ENCODE assay signal across 7 cellular contexts in genomic region chr7:36106972-36107908, GRCh38. TPM values are rescaled to one million over a fixed set of nuclear protein-coding genes. Genes with fewer than 3 reads are reported as not detected.
DNase-seq lines count a peak whose midpoint lies in the region; ATAC-seq, FAIRE-seq and TF ChIP-seq lines count a peak whose summit lies in the region.
"Not testable (repeated sequence)": the region's sequence is repeated elsewhere in the genome, so short reads cannot be mapped to it uniquely, and the experiment has no call there.

No MANE protein-coding gene starts in this region.

- H3K4ac ChIP-seq in H1 (replicated peaks; ENCODE audit: insufficient read length, low read depth, low read length), result not testable (repeated sequence)

- not testable (repeated sequence) for TF ChIP-seq CTCF in PC-9 (conservative IDR thresholded peaks at IDR 0.05); GM12878 (IDR thresholded peaks at IDR 0.05 in 2 of 3, conservative IDR thresholded peaks at IDR 0.05 in 1 of 3; ENCODE audit: control insufficient read depth in 2 of 3, extremely low read depth in 1 of 3, insufficient read depth in 1 of 3, low read depth in 3 of 3, low read length in 3 of 3); H1 (IDR thresholded peaks at IDR 0.05; ENCODE audit: control extremely low read depth in 1 of 3, insufficient read depth in 1 of 3, low read depth in 1 of 3, low read length in 3 of 3); heart left ventricle (IDR thresholded peaks at IDR 0.05); liver (IDR thresholded peaks at IDR 0.05; ENCODE audit: low read depth, low read length, missing input control)

- H2BK20ac ChIP-seq in H1 (ENCODE audit: low read length), result not testable (repeated sequence)

- RAD21 ChIA-PET in GM12878 (lab: Charles Lee; ENCODE audit: unreplicated experiment), result not testable (repeated sequence)

- not testable (repeated sequence) for H2AFZ ChIP-seq in PC-9; GM12878 (ENCODE audit: control insufficient read depth, low read depth, low read length); H1 (ENCODE audit: low read length)

- not testable (repeated sequence) for H3K23me2 ChIP-seq in H1 (ENCODE audit: low read depth, low read length)

- H3K9me3 ChIP-seq in PC-9 (ENCODE audit: insufficient read depth, low read depth); GM12878 (replicated peaks; ENCODE audit: control insufficient read depth, insufficient read depth, low read length); H1 (ENCODE audit: insufficient read depth in 2 of 2, low read depth in 1 of 2, low read length in 1 of 2); heart left ventricle; right cardiac atrium (ENCODE audit: control insufficient read depth, low read length); liver (ENCODE audit: control insufficient read depth in 4 of 4, low read length in 3 of 4): not testable (repeated sequence)

- CTCF ChIA-PET in PC-9 (lab: Charles Lee); GM12878 (lab: Yijun Ruan, JAX): not testable (repeated sequence)
- CTCF ChIA-PET in H1 (lab: Charles Lee; ENCODE audit: partially characterized antibody), result interaction anchor here (0.6 to 3.0 kb wide), 3 partner anchors 86 to 1112 kb away, joined by 3 to 12 read pairs (median 3); no protein-coding TSS in a partner anchor

- POLR2A ChIA-PET in PC-9 (lab: Charles Lee; ENCODE audit: unreplicated experiment); GM12878 (lab: Charles Lee): not testable (repeated sequence)
- POLR2A ChIA-PET in H1 (lab: Charles Lee; ENCODE audit: partially characterized antibody), result interaction anchor here (1.1 kb wide), 1 partner anchor 127 kb away, joined by 3 read pairs; no protein-coding TSS in a partner anchor

- not testable (repeated sequence) for H3K4me3 ChIP-seq in PC-9; GM12878; H1 (ENCODE audit: extremely low read depth in 1 of 4, insufficient read depth in 2 of 4, low read depth in 3 of 4, low read length in 4 of 4); heart left ventricle; right cardiac atrium (ENCODE audit: low read length); liver (ENCODE audit: low read depth in 1 of 3, low read length in 3 of 3)

- intact Hi-C loops in PC-9 (cut with micrococcal nuclease; ENCODE audit: unreplicated experiment); GM12878 (cut with micrococcal nuclease; ENCODE audit: unreplicated experiment); heart left ventricle (cut with DNase I); right cardiac atrium (cut with DNase I): not testable (repeated sequence)

- not testable (repeated sequence) for H3K79me1 ChIP-seq in H1 (ENCODE audit: low read depth, low read length)

- FAIRE-seq in GM12892 (lab: Jason Lieb, UNC) (peak; percentile 17), GM12878 (lab: Jason Lieb, UNC) (peak; percentile 61), H1 (lab: Jason Lieb, UNC) (peak; percentile 52)

- H3K14ac ChIP-seq in H1 (ENCODE audit: insufficient read length), result not testable (repeated sequence)

- peak overlapping the region; percentile 21; the same call in 1 of the 2 replicates for H3K4me2 ChIP-seq in PC-9
- not testable (repeated sequence) for H3K4me2 ChIP-seq in GM12878 (ENCODE audit: control insufficient read depth, insufficient read depth); H1 (ENCODE audit: insufficient read depth in 1 of 2, low read depth in 2 of 2, low read length in 2 of 2)

- in situ Hi-C loops in GM12878 (cut with MboI), result not testable (repeated sequence)

- SMC1A ChIA-PET in GM12878 (lab: Charles Lee; ENCODE audit: uncharacterized antibody, unreplicated experiment), result not testable (repeated sequence)

- H3K18ac ChIP-seq in H1 (ENCODE audit: extremely low read depth, low read length), result not testable (repeated sequence)

- not testable (repeated sequence) for H3K56ac ChIP-seq in H1 (replicated peaks; ENCODE audit: insufficient read length, low read depth, low read length)

- TF ChIP-seq EP300 in GM12878 (IDR thresholded peaks at IDR 0.05; ENCODE audit: borderline replicate concordance in 1 of 2, control insufficient read depth in 1 of 2, low read depth in 2 of 2, low read length in 2 of 2); H1 (IDR thresholded peaks at IDR 0.05; ENCODE audit: borderline replicate concordance in 1 of 2, low read depth in 2 of 2, low read length in 2 of 2): not testable (repeated sequence)

- ATAC-seq in GM12878, result not testable (repeated sequence)
- ATAC-seq in heart left ventricle (peak; percentile 57 to 86 (median 74)), right cardiac atrium (peak; percentile 55 to 66)

- TF ChIP-seq RAD21 in GM12878 (IDR thresholded peaks at IDR 0.05; ENCODE audit: insufficient read depth, low read depth, low read length); H1 (IDR thresholded peaks at IDR 0.05 in 1 of 2, conservative IDR thresholded peaks at IDR 0.05 in 1 of 2; ENCODE audit: low read depth in 2 of 2, low read length in 2 of 2): not testable (repeated sequence)
- peak in 1 of 2 donors; percentile 24 for TF ChIP-seq RAD21 in liver (IDR thresholded peaks at IDR 0.05)

- H4K91ac ChIP-seq in H1 (replicated peaks; ENCODE audit: insufficient read length, low read length), result not testable (repeated sequence)

- TF ChIP-seq POLR2A in GM12892 (IDR thresholded peaks at IDR 0.05; ENCODE audit: low read depth, low read length); GM12878 (IDR thresholded peaks at IDR 0.05; ENCODE audit: low read depth, low read length); H1 (IDR thresholded peaks at IDR 0.05; ENCODE audit: control extremely low read depth in 1 of 2, low read depth in 2 of 2, low read length in 2 of 2); heart left ventricle (IDR thresholded peaks at IDR 0.05): not testable (repeated sequence)

- not testable (repeated sequence) for H4K5ac ChIP-seq in H1 (ENCODE audit: insufficient read length, low read depth, low read length)

- H3K27ac ChIP-seq in PC-9; GM12878 (ENCODE audit: control insufficient read depth, insufficient read depth); H1 (ENCODE audit: low read depth, low read length); heart left ventricle; right cardiac atrium (ENCODE audit: low read length): not testable (repeated sequence)
- H3K27ac ChIP-seq in liver (ENCODE audit: low read depth in 1 of 2, low read length in 2 of 2), result peak overlapping the region; percentile 9 to 29

- H2BK12ac ChIP-seq in H1 (ENCODE audit: low read depth, low read length), result not testable (repeated sequence)

- not testable (repeated sequence) for H4K8ac ChIP-seq in H1 (ENCODE audit: extremely low read depth, insufficient read depth, low read length)

- peaks cover 43% of the 10 kb centered on the region for H3K4me1 ChIP-seq in PC-9 (replicated peaks; ENCODE audit: insufficient read depth)
- H3K4me1 ChIP-seq in GM12878 (ENCODE audit: control insufficient read depth, insufficient read depth, low read length); H1 (replicated peaks in 1 of 4; ENCODE audit: control insufficient read depth in 3 of 4, insufficient read depth in 4 of 4, low read length in 3 of 4); heart left ventricle; right cardiac atrium (ENCODE audit: control insufficient read depth, insufficient read depth, low read length): not testable (repeated sequence)
- peaks cover 7 to 16% (median 11%) of the 10 kb centered on the region in 4 donors for H3K4me1 ChIP-seq in liver (ENCODE audit: control insufficient read depth in 4 of 4, insufficient read depth in 4 of 4, low read length in 3 of 4)

- not testable (repeated sequence) for H3K9ac ChIP-seq in GM12878 (ENCODE audit: control insufficient read depth, insufficient read depth, low read length); H1 (replicated peaks in 1 of 4; ENCODE audit: extremely low read depth in 1 of 4, low read depth in 3 of 4, low read length in 3 of 4); liver (ENCODE audit: low read depth in 1 of 2, low read length in 2 of 2)

- 28% methylated on average over 6 of the region's 8 CpGs for WGBS in GM12878 (ENCODE audit: insufficient coverage, insufficient replicate concordance, low lambda C conversion rate, missing lambda C conversion rate)
- WGBS in H1 (ENCODE audit: extremely low coverage in 1 of 2, insufficient coverage in 1 of 2, insufficient read length in 1 of 2, insufficient replicate concordance in 2 of 2, low coverage in 1 of 2, low lambda C conversion rate in 2 of 2, missing lambda C conversion rate in 1 of 2), 2 experiments, result 84% methylated on average over 6 of the region's 8 CpGs; no CpG with 5 or more reads in 1 of the 2 experiments
- 87 to 89% (median 87%) methylated on average over 5 to 6 of the region's 8 CpGs for WGBS in heart left ventricle, 4 donors
- 83% methylated on average over 5 of the region's 8 CpGs for WGBS in right cardiac atrium
- WGBS in liver, result 52% methylated on average over 5 of the region's 8 CpGs

- not testable (repeated sequence) for H3K79me2 ChIP-seq in PC-9 (ENCODE audit: low read depth); GM12878 (ENCODE audit: control insufficient read depth, insufficient read depth, low read length); H1 (ENCODE audit: control insufficient read depth in 1 of 2, insufficient read depth in 2 of 2, low read length in 2 of 2)

- not testable (repeated sequence) for H2BK120ac ChIP-seq in H1 (replicated peaks; ENCODE audit: low read depth, low read length)

- not testable (repeated sequence) for H3K23ac ChIP-seq in H1 (ENCODE audit: insufficient read length)

- not testable (repeated sequence) for H3K9me2 ChIP-seq in PC-9 (ENCODE audit: insufficient read depth)

- DNase-seq in GM12892 (ENCODE audit: insufficient read length); GM12878 (ENCODE audit: low read depth, low spot score); H1 (ENCODE audit: low read depth in 1 of 2, low spot score in 2 of 2); heart left ventricle; right cardiac atrium: not testable (repeated sequence)
- peak in 1 of 2 experiments; percentile 46 for DNase-seq in PC-9

- H2AK5ac ChIP-seq in H1 (ENCODE audit: low read depth, low read length), result not testable (repeated sequence)

- H4K20me1 ChIP-seq in PC-9 (ENCODE audit: insufficient read depth); GM12878 (ENCODE audit: control insufficient read depth, insufficient read depth); H1 (replicated peaks in 1 of 2; ENCODE audit: control insufficient read depth in 1 of 2, insufficient read depth in 2 of 2, low read length in 2 of 2): not testable (repeated sequence)

- not testable (repeated sequence) for H2BK5ac ChIP-seq in H1 (ENCODE audit: low read depth, low read length)

- H3K27me3 ChIP-seq in PC-9 (ENCODE audit: insufficient read depth, low read depth); GM12878 (replicated peaks in 1 of 2; ENCODE audit: control insufficient read depth in 2 of 2, insufficient read depth in 2 of 2, low read length in 1 of 2); H1 (replicated peaks in 1 of 4; ENCODE audit: control insufficient read depth in 3 of 4, extremely low read depth in 1 of 4, insufficient read depth in 3 of 4, low read length in 3 of 4); heart left ventricle; right cardiac atrium (ENCODE audit: control insufficient read depth, insufficient read depth); liver (ENCODE audit: control insufficient read depth in 4 of 4, insufficient read depth in 4 of 4, low read length in 3 of 4): not testable (repeated sequence)

- not testable (repeated sequence) for BruUV-seq in PC-9 (replicated peaks; lab: Mats Ljungman, UMichigan); GM12878 (replicated peaks; lab: Mats Ljungman, UMichigan)

- not testable (repeated sequence) for H2BK15ac ChIP-seq in H1 (ENCODE audit: low read length)

- not testable (repeated sequence) for H3K36me3 ChIP-seq in PC-9 (ENCODE audit: low read depth); GM12878 (ENCODE audit: control insufficient read depth in 2 of 2, insufficient read depth in 2 of 2, low read length in 1 of 2); H1 (ENCODE audit: control insufficient read depth in 2 of 4, insufficient read depth in 4 of 4, low read length in 3 of 4); heart left ventricle; liver (ENCODE audit: control insufficient read depth in 4 of 4, insufficient read depth in 3 of 4, low read depth in 1 of 4, low read length in 3 of 4)

- peaks cover 24% of the 10 kb centered on the region for H3F3A ChIP-seq in PC-9 (ENCODE audit: insufficient read depth, low read depth)

RNA-seq across cellular contexts. Expression of gene EEPD1, which starts 45.8 kb away (rescaled TPM):
- polyA plus RNA-seq in GM12892 (2012; ENCODE audit: missing spikeins), result 2.7 TPM
- total RNA-seq in PC-9 (2021) (6.0 and 9.4 TPM in 2 replicates), GM12878 (2014; rRNA removed) (0.28 and 0.54 TPM in 2 replicates), GM12878 (2014; rRNA removed; fragmentation: Illumina TruSeq; extraction: Trizol) (0.64 and 0.72 TPM in 2 replicates), GM12878 (2021) (0.45 and 1.0 TPM in 2 replicates), heart left ventricle (10 to 100 TPM in 3 of 9 donors, 1 to 10 TPM in 6; 3.7 to 12.2 (median 7.7) TPM), right cardiac atrium (1 to 10 TPM; 3.0 to 7.8 (median 5.7) TPM), liver (10 to 100 TPM in 1 of 2 donors, 1 to 10 TPM in 1; 2.3 to 12.3 TPM)
- 6.3 and 7.2 TPM in 2 replicates for total RNA-seq in GM12878 (2013; cell fraction: nucleolus; rRNA removed)
- 0.33 TPM for polyA plus RNA-seq in GM12878 (2011; ENCODE audit: low read depth)
- polyA plus RNA-seq in GM12878 (2011; rRNA removed) (0.19 and 0.27 TPM in 2 replicates), GM12878 (2014; fragmentation: Illumina TruSeq; extraction: Trizol) (0.98 TPM in 1 of 2 replicates, not detected in the other), GM12878 (2014; fragmentation: Nextera tagmentation; extraction: Ambion mirVana) (under 1 TPM in 1 of 2 experiments, not detected in 1; 0.24 TPM), GM12878 (2014; rRNA removed) (0.30 and 1.2 TPM in 2 replicates), GM12878 (2016; fragmentation: Nextera tagmentation; extraction: Ambion mirVana) (1 to 10 TPM in 1 of 2 experiments, under 1 TPM in 1; 0.86 to 2.8 TPM), H1 (2011; rRNA removed) (3.1 and 5.5 TPM in 2 replicates), heart left ventricle (1 to 10 TPM; 5.5 to 8.2 TPM), right cardiac atrium (4.4 TPM), liver (1 to 10 TPM; 6.8 to 7.5 TPM)
- polyA plus RNA-seq in GM12878 (2011; cell fraction: cytosol; rRNA removed), result 0.37 and 0.52 TPM in 2 replicates
- 0.33 and 0.98 TPM in 2 replicates for polyA plus RNA-seq in GM12878 (2011; cell fraction: nucleus; rRNA removed)
- polyA plus RNA-seq in GM12878 (2012), result 0.35 and 0.94 TPM in 2 replicates
- polyA minus RNA-seq in GM12878 (2011; rRNA and poly(A)+ RNA removed), result 0.07 and 0.26 TPM in 2 replicates
- polyA minus RNA-seq in GM12878 (2011; cell fraction: cytosol; rRNA and poly(A)+ RNA removed), result not detected in 2 replicates
- 0.48 and 0.57 TPM in 2 replicates for polyA minus RNA-seq in GM12878 (2011; cell fraction: nucleus; rRNA and poly(A)+ RNA removed)
- 5.7 and 7.8 TPM in 2 replicates for total RNA-seq in H1 (2021; fragmentation: NEBNext Ultra II Directional; extraction: Animal tissue kit (Norgen Biotek cat#: 25700))
- polyA plus RNA-seq in H1 (2011; cell fraction: cytosol; rRNA removed), result 5.7 TPM
- polyA plus RNA-seq in H1 (2011; cell fraction: nucleus; rRNA removed), result 7.1 TPM
- 7.2 to 9.2 TPM (median 8.5 TPM) in 4 replicates for polyA plus RNA-seq in H1 (2012, experiment 1 of 2)
- 4.9 TPM for polyA plus RNA-seq in H1 (2012, experiment 2 of 2)
- 6.3 TPM for polyA plus RNA-seq in H1 (2013, experiment 1 of 2)
- 6.8 TPM for polyA plus RNA-seq in H1 (2013, experiment 2 of 2)
- 4.5 and 4.8 TPM in 2 replicates for polyA minus RNA-seq in H1 (2011; rRNA and poly(A)+ RNA removed)
- polyA minus RNA-seq in H1 (2011; cell fraction: cytosol; rRNA and poly(A)+ RNA removed), result 5.0 TPM
- 10.7 TPM for polyA minus RNA-seq in H1 (2011; cell fraction: nucleus; rRNA and poly(A)+ RNA removed)
